In genomic region chr6:44113396-44113795, GRCh38 we compare ENCODE assay signal across 16 cellular contexts. TPM values are rescaled to one million over a fixed set of nuclear protein-coding genes. Genes with fewer than 3 reads are reported as not detected.
DNase-seq lines count a peak whose midpoint lies in the region; ATAC-seq, FAIRE-seq and TF ChIP-seq lines count a peak whose summit lies in the region.
"Had no signal": no experiment of that assay in that cellular context is flagged by ENCODE, and none has a peak within 500 bp of the region (broad histone marks: within the 10 kb centered on the region; RNA-seq: fewer than 3 reads in every experiment).

No MANE protein-coding gene starts in this region.

- no peak overlapping the region for H3K27ac Mint-ChIP-seq in progenitor cell of endocrine pancreas
- H3K27ac Mint-ChIP-seq: activated T-helper 17 cell treated with anti-CD3 and anti-CD28 coated beads, Interleukin-2, amount 50 U/mL, for 72 hours had no signal

- no peaks in the 10 kb centered on the region for H3K9me3 ChIP-seq in OCI-LY7 (ENCODE audit: low read length)

- no peak overlapping the region for H3K4me3 ChIP-seq in GM12865 (ENCODE audit: low read depth, low read length)
- H3K4me3 ChIP-seq in OCI-LY7 (ENCODE audit: low read depth, low read length, poor library complexity, severe bottlenecking): no peak overlapping the region
- H3K4me3 ChIP-seq in epithelial cell of proximal tubule (ENCODE audit: low read depth, low read length): no peak overlapping the region

- no peaks in the 10 kb centered on the region for H4K20me1 ChIP-seq in OCI-LY7 (ENCODE audit: insufficient read depth, low read length)

- no peaks in the 10 kb centered on the region for H3K27me3 Mint-ChIP-seq in progenitor cell of endocrine pancreas
- H3K27me3 Mint-ChIP-seq: activated T-helper 17 cell treated with anti-CD3 and anti-CD28 coated beads, Interleukin-2, amount 50 U/mL, for 72 hours; brain had no signal

- H3K9me2 ChIP-seq in OCI-LY7 (ENCODE audit: insufficient read depth, low read length): no peaks in the 10 kb centered on the region

- peaks cover 26% of the 10 kb centered on the region for H3K36me3 Mint-ChIP-seq in progenitor cell of endocrine pancreas (ENCODE audit: insufficient read depth)

- no TSS peak for BruUV-seq in OCI-LY7 (replicated peaks; lab: Mats Ljungman, UMichigan)

- peaks cover 32% of the 10 kb centered on the region for H3K79me2 ChIP-seq in OCI-LY7 (ENCODE audit: insufficient read depth, low read depth, low read length)

- peaks cover 96% of the 10 kb centered on the region for H3K36me3 ChIP-seq in OCI-LY7 (ENCODE audit: insufficient read depth, low read length)

- no peak for TF ChIP-seq POLR2A in GM12891 (IDR thresholded peaks at IDR 0.05; ENCODE audit: low read depth, low read length)

- CTCF ChIA-PET in OCI-LY7 (lab: Charles Lee; ENCODE audit: unreplicated experiment): no interaction called here

- FAIRE-seq in GM12891 (lab: Jason Lieb, UNC): no peak

- no peak overlapping the region for H3K27ac ChIP-seq in OCI-LY7 (ENCODE audit: low read depth, low read length, poor library complexity, severe bottlenecking)

- H3K4me3 Mint-ChIP-seq in progenitor cell of endocrine pancreas (ENCODE audit: low read depth): no peak overlapping the region
- H3K4me3 Mint-ChIP-seq: activated T-helper 17 cell treated with anti-CD3 and anti-CD28 coated beads, Interleukin-2, amount 50 U/mL, for 72 hours; brain had no signal

- no peaks in the 10 kb centered on the region for H3K9me3 Mint-ChIP-seq in progenitor cell of endocrine pancreas (ENCODE audit: low read depth)
- H3K9me3 Mint-ChIP-seq: activated T-helper 17 cell treated with anti-CD3 and anti-CD28 coated beads, Interleukin-2, amount 50 U/mL, for 72 hours; brain had no signal

- DNase-seq in GM12865 (ENCODE audit: low read depth) (no peak), OCI-LY7 (ENCODE audit: low spot score) (no peak), epithelial cell of proximal tubule (ENCODE audit: low read depth) (no peak), progenitor cell of endocrine pancreas (ENCODE audit: low spot score, unreplicated experiment) (no peak), GM12891 (ENCODE audit: insufficient read length, low spot score) (no peak)
- DNase-seq: activated CD4-positive, CD25-positive, alpha-beta regulatory T cell treated with anti-CD3 and anti-CD28 coated beads, Interleukin-2, amount 50 U/mL, for 72 hours; H7; NCI-H1417; NCI-H774; substantia nigra had no signal

- intact Hi-C loops in OCI-LY7 (cut with micrococcal nuclease; ENCODE audit: unreplicated experiment): no loop called here

- peak; percentile 13 for TF ChIP-seq CTCF in GM12865 (IDR thresholded peaks at IDR 0.05; ENCODE audit: insufficient read depth, low read depth, low read length, missing control alignments)
- TF ChIP-seq CTCF in OCI-LY7 (conservative IDR thresholded peaks at IDR 0.05; ENCODE audit: low read length): peak; percentile 61
- TF ChIP-seq CTCF in epithelial cell of proximal tubule (conservative IDR thresholded peaks at IDR 0.05; ENCODE audit: low read depth, low read length): peak; percentile 39
- peak; percentile 41 for TF ChIP-seq CTCF in progenitor cell of endocrine pancreas (IDR thresholded peaks at IDR 0.05; ENCODE audit: unreplicated experiment)

- H3K4me1 Mint-ChIP-seq in progenitor cell of endocrine pancreas (ENCODE audit: low read depth): peaks cover 37% of the 10 kb centered on the region

- POLR2A ChIA-PET in OCI-LY7 (lab: Charles Lee): no interaction called here

- no peak for ATAC-seq in GM21528 (IDR thresholded peaks at IDR 0.05; ENCODE audit: low FRiP score, unreplicated experiment)
- ATAC-seq in HG03097 (IDR thresholded peaks at IDR 0.05; ENCODE audit: low FRiP score, unreplicated experiment): no peak
- ATAC-seq: activated T-helper 17 cell treated with anti-CD3 and anti-CD28 coated beads, Interleukin-2, amount 50 U/mL, for 72 hours; sciatic nerve had no signal

- H3K4me1 ChIP-seq in OCI-LY7 (ENCODE audit: insufficient read depth, low read length, poor library complexity, severe bottlenecking): peaks cover 14% of the 10 kb centered on the region

- H3K4me2 ChIP-seq in OCI-LY7 (ENCODE audit: low read length): no peak overlapping the region

- H2AFZ ChIP-seq in OCI-LY7 (ENCODE audit: low read length): no peak overlapping the region

TF ChIP-seq in GM12891, 5 proteins besides CTCF, POLR2A, EP300 and RAD21:
- TF ChIP-seq SPI1 (IDR thresholded peaks at IDR 0.05; ENCODE audit: low read depth, low read length): no peak
- TF ChIP-seq POU2F2 (IDR thresholded peaks at IDR 0.05; ENCODE audit: low read depth, low read length): no peak
- TF ChIP-seq POLR2AphosphoS5 (IDR thresholded peaks at IDR 0.05; ENCODE audit: low read depth, low read length): no peak
- TF ChIP-seq PAX5 (IDR thresholded peaks at IDR 0.05; ENCODE audit: insufficient read depth, low read length, severe bottlenecking): no peak
- no peak for TF ChIP-seq TAF1 (IDR thresholded peaks at IDR 0.05; ENCODE audit: low read depth, low read length)

RNA-seq across cellular contexts. Expression of gene MRPL14, which starts 13.9 kb away (rescaled TPM):
- total RNA-seq in OCI-LY7 (2014; rRNA removed; shearing (Covaris generic)): 87.2 and 97.8 TPM in 2 replicates
- total RNA-seq in OCI-LY7 (2022): 42.8 and 51.3 TPM in 2 replicates
- total RNA-seq in epithelial cell of proximal tubule: 95.5 and 167 TPM in 2 replicates
- 49.9 and 51.1 TPM in 2 replicates for total RNA-seq in progenitor cell of endocrine pancreas
- polyA plus RNA-seq in GM12891 (2012; ENCODE audit: low read depth, missing spikeins): 82.0 TPM

RNA-seq across cellular contexts. Expression of gene TMEM63B, which starts 14.0 kb away (rescaled TPM):
- total RNA-seq in OCI-LY7 (2014; rRNA removed; shearing (Covaris generic)): 3.7 and 5.4 TPM in 2 replicates
- total RNA-seq in OCI-LY7 (2022) (10.0 and 10.2 TPM in 2 replicates), epithelial cell of proximal tubule (35.2 and 47.9 TPM in 2 replicates), progenitor cell of endocrine pancreas (69.1 and 72.3 TPM in 2 replicates)
- polyA plus RNA-seq in GM12891 (2012; ENCODE audit: low read depth, missing spikeins): 7.0 TPM

RNA-seq across cellular contexts. Expression of gene CAPN11, which starts 45.2 kb away (rescaled TPM):
- not detected in 2 replicates for total RNA-seq in OCI-LY7 (2014; rRNA removed; shearing (Covaris generic))
- not detected in 2 replicates for total RNA-seq in OCI-LY7 (2022)
- not detected in 2 replicates for total RNA-seq in epithelial cell of proximal tubule
- total RNA-seq in progenitor cell of endocrine pancreas: not detected in 2 replicates
- 1.2 TPM for polyA plus RNA-seq in GM12891 (2012; ENCODE audit: low read depth, missing spikeins)
- total RNA-seq: HT-29 had no signal
